9 cellular contexts compared by ENCODE assay signal in the genomic region with DNA sequence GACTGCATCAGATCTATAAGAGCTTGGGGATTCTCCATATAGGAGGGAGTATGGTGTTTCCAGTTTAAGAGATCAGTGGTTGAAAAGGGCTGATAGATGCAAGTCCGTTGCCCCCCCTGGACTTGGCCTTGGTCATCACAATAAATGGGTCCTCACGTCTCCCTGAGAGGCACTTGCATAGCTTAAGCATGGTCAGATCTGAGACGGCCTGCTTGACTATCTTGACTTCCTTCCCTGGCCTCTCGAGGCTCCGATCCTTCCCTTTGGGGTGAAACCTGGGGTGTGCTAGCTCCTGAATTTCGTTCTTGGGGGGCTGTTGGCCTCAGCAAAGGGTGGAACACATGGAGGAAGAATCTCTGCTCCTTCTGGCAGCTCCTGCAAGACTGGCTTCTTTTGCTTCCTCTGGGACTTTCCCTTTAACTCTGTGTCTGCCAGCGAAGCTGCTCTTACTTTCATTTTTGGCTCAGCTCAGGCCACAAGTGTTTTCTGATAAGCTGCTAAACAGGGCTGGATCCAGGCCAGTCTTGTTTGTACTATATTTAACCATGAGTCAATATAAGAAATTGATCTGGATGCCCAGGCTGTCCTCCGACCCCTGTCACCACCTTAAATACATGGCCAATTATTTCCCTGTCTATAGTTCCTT. TPM values are rescaled to one million over a fixed set of nuclear protein-coding genes. Genes with fewer than 3 reads are reported as not detected.
DNase-seq lines count a peak whose midpoint lies in the region; ATAC-seq and TF ChIP-seq lines count a peak whose summit lies in the region.
"Had no signal": no experiment of that assay in that cellular context is flagged by ENCODE, and none has a peak within 500 bp of the region (broad histone marks: within the 10 kb centered on the region; RNA-seq: fewer than 3 reads in every experiment).

No MANE protein-coding gene starts in this region.

- H3K9ac ChIP-seq in KMS-11: no peak overlapping the region

- H3K27me3 ChIP-seq in KMS-11 (ENCODE audit: insufficient read depth, low read depth) (no peaks in the 10 kb centered on the region), mononuclear cell (ENCODE audit: insufficient read depth, low read length) (no peaks in the 10 kb centered on the region)

- H3K4me3 ChIP-seq in KMS-11 (IDR thresholded peaks at IDR 0.05; ENCODE audit: insufficient read depth, low read depth, low read length) (no peak overlapping the region), mononuclear cell (ENCODE audit: low read length) (peak overlapping the region; percentile 21)

- no peaks in the 10 kb centered on the region for H3K9me3 ChIP-seq in mononuclear cell (ENCODE audit: low read depth, low read length)

- no peaks in the 10 kb centered on the region for H4K20me1 ChIP-seq in KMS-11 (ENCODE audit: insufficient read depth)

- peak overlapping the region; percentile 75 for H3K4me3 Mint-ChIP-seq in activated naive CD8-positive, alpha-beta T cell treated with anti-CD3 and anti-CD28 coated beads, Interleukin-2, amount 50 U/mL, for 24 hours
- H3K4me3 Mint-ChIP-seq: neural crest cell had no signal

- peak overlapping the region; percentile 19; the same call in 1 of the 2 replicates for H3K4me2 ChIP-seq in KMS-11

- no peaks in the 10 kb centered on the region for H3K79me2 ChIP-seq in KMS-11 (ENCODE audit: insufficient read depth, low read depth)

- ATAC-seq in GM21526 (IDR thresholded peaks at IDR 0.05; ENCODE audit: low FRiP score, unreplicated experiment): peak; percentile 91
- ATAC-seq in activated naive CD8-positive, alpha-beta T cell treated with anti-CD3 and anti-CD28 coated beads, Interleukin-2, amount 50 U/mL, for 24 hours: peak; percentile 84

- peak; percentile 68 for DNase-seq in GM10266 (ENCODE audit: extremely low spot score)
- peak; percentile 48 for DNase-seq in activated naive CD8-positive, alpha-beta T cell treated with anti-CD3 and anti-CD28 coated beads, Interleukin-2, amount 50 U/mL, for 24 hours
- DNase-seq in HPDE6-E6E7 (ENCODE audit: extremely low spot score): no peak
- DNase-seq in NCI-H2227 (lab: John Stamatoyannopoulos, UW; ENCODE audit: unreplicated experiment): no peak
- no peak for DNase-seq in NCI-H2171 (lab: John Stamatoyannopoulos, UW)

- H3K36me3 Mint-ChIP-seq in activated naive CD8-positive, alpha-beta T cell treated with anti-CD3 and anti-CD28 coated beads, Interleukin-2, amount 50 U/mL, for 24 hours (ENCODE audit: low read depth): peaks cover 2% of the 10 kb centered on the region

- TF ChIP-seq CTCF in GM10266 (IDR thresholded peaks at IDR 0.05; ENCODE audit: control insufficient read depth, insufficient read depth, low read depth, missing control alignments) (no peak), KMS-11 (conservative IDR thresholded peaks at IDR 0.05; ENCODE audit: low read depth, low read length) (no peak)

- no peak overlapping the region for H3K27ac ChIP-seq in KMS-11

- peak overlapping the region; percentile 84 for H3K27ac Mint-ChIP-seq in activated naive CD8-positive, alpha-beta T cell treated with anti-CD3 and anti-CD28 coated beads, Interleukin-2, amount 50 U/mL, for 24 hours

- no peaks in the 10 kb centered on the region for H3K36me3 ChIP-seq in KMS-11 (ENCODE audit: insufficient read depth)

- H3K27me3 Mint-ChIP-seq in activated naive CD8-positive, alpha-beta T cell treated with anti-CD3 and anti-CD28 coated beads, Interleukin-2, amount 50 U/mL, for 24 hours: no peaks in the 10 kb centered on the region

- peaks cover 28% of the 10 kb centered on the region for H3K4me1 Mint-ChIP-seq in activated naive CD8-positive, alpha-beta T cell treated with anti-CD3 and anti-CD28 coated beads, Interleukin-2, amount 50 U/mL, for 24 hours

- H3K9me3 Mint-ChIP-seq in activated naive CD8-positive, alpha-beta T cell treated with anti-CD3 and anti-CD28 coated beads, Interleukin-2, amount 50 U/mL, for 24 hours: peaks cover 18% of the 10 kb centered on the region

- H3K4me1 ChIP-seq in KMS-11 (ENCODE audit: low read depth, poor library complexity, severe bottlenecking): peaks cover 9% of the 10 kb centered on the region
- peaks cover 20% of the 10 kb centered on the region for H3K4me1 ChIP-seq in mononuclear cell (ENCODE audit: insufficient read depth, low read length)

- peak overlapping the region; percentile 50 for H2AFZ ChIP-seq in KMS-11 (ENCODE audit: low read depth)

RNA-seq across cellular contexts. Expression of gene ZNF485, which starts 11.2 kb away (rescaled TPM):
- 1.9 TPM for total RNA-seq in mononuclear cell

RNA-seq across cellular contexts. Expression of gene ZNF239, which starts 20.7 kb away (rescaled TPM):
- total RNA-seq in mononuclear cell: 0.31 TPM

RNA-seq across cellular contexts. Expression of gene ZNF32, which starts 53.6 kb away (rescaled TPM):
- total RNA-seq in mononuclear cell: 19.7 TPM

Comparison
In these comparisons a context has a peak if more than half of its experiments do, and no peak if none do; other contexts are left out.
1. DNase-seq: peak in GM10266 (single experiment) and activated naive CD8-positive, alpha-beta T cell treated with anti-CD3 and anti-CD28 coated beads, Interleukin-2, amount 50 U/mL, for 24 hours (single experiment); none in HPDE6-E6E7 (single experiment), NCI-H2227 (single experiment) and NCI-H2171 (single experiment).